11 cellular contexts compared by ENCODE assay signal in genomic region chr5:395156-395920, GRCh38. TPM values are rescaled to one million over a fixed set of nuclear protein-coding genes. Genes with fewer than 3 reads are reported as not detected.
DNase-seq lines count a peak whose midpoint lies in the region; ATAC-seq and TF ChIP-seq lines count a peak whose summit lies in the region.
"Had no signal": no experiment of that assay in that cellular context is flagged by ENCODE, and none has a peak within 500 bp of the region (broad histone marks: within the 10 kb centered on the region; RNA-seq: fewer than 3 reads in every experiment).

No MANE protein-coding gene starts in this region.

- ATAC-seq in GM21723 (IDR thresholded peaks at IDR 0.05; ENCODE audit: unreplicated experiment): no peak

- peak overlapping the region; percentile 70 for H3K4me2 ChIP-seq in fibroblast of lung (ENCODE audit: extremely low read depth, insufficient read depth, low read length)

- peak overlapping the region; percentile 57 for H3K9ac ChIP-seq in fibroblast of lung (ENCODE audit: insufficient read depth, low read length)

- H3K27me3 ChIP-seq in SJSA1 (replicated peaks) (no peaks in the 10 kb centered on the region), fibroblast of lung (ENCODE audit: control insufficient read depth, insufficient read depth, low read length) (no peaks in the 10 kb centered on the region)
- H3K27me3 ChIP-seq: ovary had no signal

- H3K4me3 ChIP-seq in SJSA1: no peak overlapping the region
- H3K4me3 ChIP-seq in fibroblast of lung (replicated peaks in 1 of 4; ENCODE audit: control extremely low read depth in 1 of 4, insufficient read depth in 1 of 4, low read depth in 3 of 4, low read length in 4 of 4): no peak overlapping the region
- no peak overlapping the region for H3K4me3 ChIP-seq in skeletal muscle cell (ENCODE audit: low read depth, low read length)
- H3K4me3 ChIP-seq: ovary had no signal

- no peak overlapping the region for H2AFZ ChIP-seq in fibroblast of lung (ENCODE audit: low read length)

- TF ChIP-seq CTCF in fibroblast of lung (conservative IDR thresholded peaks at IDR 0.05 in 1 of 2, IDR thresholded peaks at IDR 0.05 in 1 of 2; ENCODE audit: low read depth in 1 of 2, low read length in 2 of 2): no peak

- H4K20me1 ChIP-seq in fibroblast of lung (ENCODE audit: control insufficient read depth, extremely low read depth, insufficient read depth, low read length): no peaks in the 10 kb centered on the region

- DNase-seq in GM04504 (ENCODE audit: low read depth) (peak; percentile 96), SJSA1 (ENCODE audit: low read depth in 1 of 2, low spot score in 2 of 2) (peak; percentile 72 to 87), fibroblast of lung (ENCODE audit: low read depth in 2 of 2) (peak; percentile 68 to 78), skeletal muscle cell (ENCODE audit: low read depth) (peak; percentile 85), nucleus accumbens (lab: John Stamatoyannopoulos, UW) (no peak), NCI-H345 treated with DMSO at 0.1 percent for 48 hours (lab: John Stamatoyannopoulos, UW; ENCODE audit: unreplicated experiment) (no peak)
- DNase-seq in stimulated activated CD4-positive, alpha-beta T cell treated with anti-CD3 and anti-CD28 coated beads, Interleukin-1b, Interleukin-23, amount 100 ng/mL, for 48 hours: no peak
- DNase-seq: effector CD4-positive, alpha-beta T cell; NCI-H1436 had no signal

- H3K9me3 ChIP-seq in SJSA1 (replicated peaks) (no peaks in the 10 kb centered on the region), fibroblast of lung (ENCODE audit: control insufficient read depth, insufficient read depth, low read depth, low read length) (no peaks in the 10 kb centered on the region)
- H3K9me3 ChIP-seq: ovary had no signal

- H3K36me3 ChIP-seq in SJSA1: peaks cover 15% of the 10 kb centered on the region
- peaks cover 1% of the 10 kb centered on the region for H3K36me3 ChIP-seq in fibroblast of lung (ENCODE audit: control insufficient read depth, insufficient read depth, low read length)
- H3K36me3 ChIP-seq: ovary had no signal

- peaks cover 57% of the 10 kb centered on the region for H3K4me1 ChIP-seq in SJSA1 (replicated peaks)
- peaks cover 38% of the 10 kb centered on the region for H3K4me1 ChIP-seq in fibroblast of lung (ENCODE audit: control insufficient read depth, extremely low read depth, insufficient read depth, low read length)

- H3K27ac ChIP-seq in SJSA1 (peak overlapping the region; percentile 71), fibroblast of lung (ENCODE audit: insufficient read depth, low read length) (peak overlapping the region; percentile 94)
- H3K27ac ChIP-seq: ovary had no signal

- peaks cover 9% of the 10 kb centered on the region for H3K79me2 ChIP-seq in fibroblast of lung (ENCODE audit: control insufficient read depth, insufficient read depth, low read length)

RNA-seq across cellular contexts. Expression of gene EXOC3, which starts 47.6 kb away (rescaled TPM):
- 21.0 and 26.9 TPM in 2 replicates for total RNA-seq in SJSA1 (2014; rRNA removed; shearing (Covaris generic))
- 34.5 and 36.5 TPM in 2 replicates for total RNA-seq in fibroblast of lung
- polyA plus RNA-seq in fibroblast of lung: 19.9 and 24.3 TPM in 2 replicates
- 36.3 and 49.1 TPM in 2 replicates for polyA plus RNA-seq in fibroblast of lung (2012)
- 38.8 and 41.0 TPM in 2 replicates for polyA minus RNA-seq in fibroblast of lung (ENCODE audit: low replicate concordance)

Comparison
In these comparisons a context has a peak if more than half of its experiments do, and no peak if none do; other contexts are left out.
1. DNase-seq: peak in GM04504 (single experiment), SJSA1 (2 of 2), fibroblast of lung (2 of 2) and skeletal muscle cell (single experiment); none in stimulated activated CD4-positive, alpha-beta T cell treated with anti-CD3 and anti-CD28 coated beads, Interleukin-1b, Interleukin-23, amount 100 ng/mL, for 48 hours (single experiment), nucleus accumbens (0 of 56) and NCI-H345 treated with DMSO at 0.1 percent for 48 hours (single experiment).